Comparison of ENCODE assay signal across 8 cellular contexts in the genomic region with DNA sequence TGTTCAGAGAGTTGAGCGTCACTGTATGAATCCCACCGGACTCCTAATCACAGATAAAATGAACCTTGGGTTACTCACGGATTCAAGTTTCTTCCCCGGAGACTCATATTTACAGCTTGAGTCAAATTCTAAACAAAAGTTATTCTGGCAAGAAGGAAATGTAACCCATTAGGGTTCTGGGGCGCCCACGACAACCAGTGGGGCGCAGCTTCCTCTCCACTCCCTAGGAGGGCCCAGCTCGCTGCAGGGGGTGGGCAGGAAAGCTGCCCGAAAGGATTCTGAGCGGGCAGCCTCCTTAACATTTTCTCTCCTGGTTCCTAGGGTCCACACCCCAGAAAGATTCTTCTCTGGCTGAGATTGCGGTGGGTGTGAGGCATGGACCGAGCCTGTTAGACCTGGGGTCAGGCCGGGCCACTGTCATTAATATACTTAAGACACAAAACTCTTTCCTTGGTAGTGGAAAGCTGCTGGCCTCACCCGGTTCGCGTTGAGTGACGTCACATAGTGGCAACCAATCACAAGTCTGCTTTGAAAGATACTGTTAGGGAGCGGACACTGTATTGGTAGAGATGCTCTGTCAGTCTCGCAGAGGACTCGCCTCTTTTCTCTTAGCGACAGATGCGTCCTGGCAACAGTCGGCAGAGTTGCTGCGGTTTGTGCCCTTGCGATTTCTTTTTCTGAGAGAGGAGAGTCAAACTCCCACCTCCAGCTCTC. TPM values are rescaled to one million over a fixed set of nuclear protein-coding genes. Genes with fewer than 3 reads are reported as not detected.
DNase-seq lines count a peak whose midpoint lies in the region; ATAC-seq and TF ChIP-seq lines count a peak whose summit lies in the region.

No MANE protein-coding gene starts in this region.

- no peaks in the 10 kb centered on the region for H3K9me3 ChIP-seq in body of pancreas
- no peaks in the 10 kb centered on the region for H3K9me3 ChIP-seq in gastrocnemius medialis

- TF ChIP-seq CTCF in GM10248 (IDR thresholded peaks at IDR 0.05; ENCODE audit: control extremely low read depth, extremely low read depth, low read depth, missing control alignments) = no peak
- TF ChIP-seq CTCF in body of pancreas (IDR thresholded peaks at IDR 0.05) = peak in 1 of 7 experiments; percentile 14
- no peak for TF ChIP-seq CTCF in gastrocnemius medialis (IDR thresholded peaks at IDR 0.05 in 4 of 5, conservative IDR thresholded peaks at IDR 0.05 in 1 of 5)

- DNase-seq in GM10248 (ENCODE audit: extremely low spot score) = peak; percentile 94
- peak in 2 of 3 experiments; percentile 85 to 96 for DNase-seq in NCI-H1417 (lab: John Stamatoyannopoulos, UW)
- DNase-seq in T-helper 22 cell (ENCODE audit: low read depth) = peak; percentile 69
- DNase-seq in body of pancreas = peak; percentile 93 to 97 (median 94)
- DNase-seq in iPS DF 4.7 (ENCODE audit: extremely low read depth, low spot score) = peak; percentile 98
- peak; percentile 87 to 90 for DNase-seq in gastrocnemius medialis
- no peak for DNase-seq in NCI-H128 (lab: John Stamatoyannopoulos, UW; ENCODE audit: unreplicated experiment)

- H3K27me3 ChIP-seq in body of pancreas = no peaks in the 10 kb centered on the region
- no peaks in the 10 kb centered on the region for H3K27me3 ChIP-seq in gastrocnemius medialis

- intact Hi-C loops in body of pancreas (cut with DNase I) (no loop called here), gastrocnemius medialis (cut with DNase I; ENCODE audit: low total_unique reads) (loop anchor here (10.0 kb wide), 1 partner anchor 117 kb away; no protein-coding TSS in a partner anchor)

- POLR2A ChIA-PET in GM10248 (lab: Yijun Ruan, JAX) = no interaction called here

- CTCF ChIA-PET in GM10248 (lab: Yijun Ruan, JAX) = interaction anchor here (1.1 to 2.1 kb wide), 6 partner anchors 9 to 198 kb away, joined by 3 to 13 read pairs (median 3); no protein-coding TSS in a partner anchor

- H3K27ac ChIP-seq in body of pancreas (peak overlapping the region in 3 of 4 donors; percentile 30 to 45 (median 33)), gastrocnemius medialis (peak overlapping the region in 3 of 4 donors; percentile 39 to 42 (median 40))

- ATAC-seq in HG02610 (IDR thresholded peaks at IDR 0.05; ENCODE audit: unreplicated experiment) (peak; percentile 100), body of pancreas (peak; percentile 100), gastrocnemius medialis (peak; percentile 100)

- 2 to 4% methylated on average over 25 of the region's 25 CpGs for WGBS in body of pancreas, 2 donors

- peak in 2 of 3 donors; percentile 12 to 45 for TF ChIP-seq POLR2A in body of pancreas (IDR thresholded peaks at IDR 0.05)
- TF ChIP-seq POLR2A in gastrocnemius medialis (IDR thresholded peaks at IDR 0.05) = no peak

- no peaks in the 10 kb centered on the region for H3K4me1 ChIP-seq in body of pancreas
- peaks cover 0 to 3% of the 10 kb centered on the region in 2 donors for H3K4me1 ChIP-seq in gastrocnemius medialis

- in situ Hi-C loops in gastrocnemius medialis (cut with MboI; ENCODE audit: low sequenced_read_pairs in 4 of 4) = no loop called here

- H3K36me3 ChIP-seq in body of pancreas (replicated peaks in 1 of 2; ENCODE audit: insufficient read depth in 1 of 2, low read depth in 2 of 2) = no peaks in the 10 kb centered on the region
- H3K36me3 ChIP-seq in gastrocnemius medialis = no peaks in the 10 kb centered on the region

- H3K4me3 ChIP-seq in body of pancreas (peak overlapping the region; percentile 6 to 44), gastrocnemius medialis (peak overlapping the region; percentile 54 to 65 (median 58))

RNA-seq across cellular contexts. Expression of a gene that starts 13.6 kb away (rescaled TPM):
- 10 to 100 TPM; 15.8 to 17.5 TPM for total RNA-seq in body of pancreas
- under 1 TPM; 0.19 to 0.61 (median 0.33) TPM for total RNA-seq in gastrocnemius medialis

Comparison
In these comparisons a context has a peak if more than half of its experiments do, and no peak if none do; other contexts are left out.
1. POLR2A ChIP-seq: peak in body of pancreas (2 of 3); none in gastrocnemius medialis (0 of 2).
2. RNA of a gene that starts 13.6 kb away (total RNA-seq): 15.8 to 17.5 TPM in body of pancreas; 0.19 to 0.61 TPM in gastrocnemius medialis; every median in the first group is over 10 times any median in the second.
3. Peak in every context shown above with its lines, with median percentiles within 50 percentile points of each other: ATAC-seq.